Comparison of ENCODE assay signal across 17 cellular contexts in the genomic region with DNA sequence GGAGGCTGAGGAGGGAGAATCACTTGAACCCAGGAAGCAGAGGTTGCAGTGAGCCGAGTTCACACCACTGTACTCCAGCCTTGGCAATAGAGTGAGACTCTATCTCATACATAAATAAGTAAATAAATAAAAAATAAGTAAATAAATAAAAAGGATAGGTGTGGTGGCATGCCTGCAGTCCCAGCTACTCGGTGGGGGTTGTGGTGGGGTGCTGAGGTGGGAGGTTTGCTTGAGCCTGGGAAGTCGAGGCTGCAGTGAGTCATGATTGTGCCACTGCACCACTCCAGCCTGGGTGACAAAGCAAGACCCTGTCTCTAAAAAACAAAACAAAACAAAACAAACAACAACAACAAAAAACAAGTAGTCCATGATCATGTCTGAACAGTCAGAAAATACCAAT. TPM values are rescaled to one million over a fixed set of nuclear protein-coding genes. Genes with fewer than 3 reads are reported as not detected.
DNase-seq lines count a peak whose midpoint lies in the region; ATAC-seq and TF ChIP-seq lines count a peak whose summit lies in the region.
"Had no signal": no experiment of that assay in that cellular context is flagged by ENCODE, and none has a peak within 500 bp of the region (broad histone marks: within the 10 kb centered on the region; RNA-seq: fewer than 3 reads in every experiment).

No MANE protein-coding gene starts in this region.

- peak overlapping the region; percentile 100 for H3K27ac ChIP-seq in RWPE1
- H3K27ac ChIP-seq in upper lobe of right lung: no peak overlapping the region
- H3K27ac ChIP-seq: 22Rv1; BLaER1 treated with 17β-estradiol and CSF1 and Interleukin-3, amounts not matched to agents 10 nM and 100 nM; GM23248; HL-60 had no signal

- POLR2A ChIA-PET in activated CD4-positive, alpha-beta T cell treated with anti-CD3 and anti-CD28 coated beads, Interleukin-2, amount 10 ng/mL, durations not matched to agents 7 days and 5 days (lab: Charles Lee): no interaction called here
- POLR2A ChIA-PET in RWPE1 (lab: Yijun Ruan, JAX; ENCODE audit: low non-redundant PET): no interaction called here

- peaks cover 19% of the 10 kb centered on the region for H3K27me3 ChIP-seq in upper lobe of right lung

- H3K9me3 ChIP-seq in upper lobe of right lung: no peaks in the 10 kb centered on the region
- H3K9me3 ChIP-seq: BLaER1 treated with 17β-estradiol and CSF1 and Interleukin-3, amounts not matched to agents 10 nM and 100 nM had no signal

- H3K4me3 Mint-ChIP-seq in activated CD4-positive, alpha-beta T cell treated with anti-CD3 and anti-CD28 coated beads, Interleukin-2, amount 10 ng/mL, durations not matched to agents 24 days and 14 days: no peak overlapping the region
- no peak overlapping the region for H3K4me3 Mint-ChIP-seq in activated CD4-positive, alpha-beta T cell treated with anti-CD3 and anti-CD28 coated beads, Interleukin-2, amount 10 ng/mL, durations not matched to agents 7 days and 5 days
- peak overlapping the region; percentile 47 for H3K4me3 Mint-ChIP-seq in neural crest cell

- H3K4me1 Mint-ChIP-seq in activated CD4-positive, alpha-beta T cell treated with anti-CD3 and anti-CD28 coated beads, Interleukin-2, amount 10 ng/mL, durations not matched to agents 24 days and 14 days: peaks cover 12% of the 10 kb centered on the region
- H3K4me1 Mint-ChIP-seq in activated CD4-positive, alpha-beta T cell treated with anti-CD3 and anti-CD28 coated beads, Interleukin-2, amount 10 ng/mL, durations not matched to agents 7 days and 5 days: peaks cover 25% of the 10 kb centered on the region
- H3K4me1 Mint-ChIP-seq in neural crest cell: peaks cover 12% of the 10 kb centered on the region

- TF ChIP-seq CTCF in RWPE1 (conservative IDR thresholded peaks at IDR 0.05; ENCODE audit: low read depth) (no peak), neural crest cell (conservative IDR thresholded peaks at IDR 0.05) (no peak), upper lobe of right lung (IDR thresholded peaks at IDR 0.05) (no peak)

- CTCF ChIA-PET in activated CD4-positive, alpha-beta T cell treated with anti-CD3 and anti-CD28 coated beads, Interleukin-2, amount 10 ng/mL, durations not matched to agents 7 days and 5 days (lab: Charles Lee): interaction anchor here (0.5 to 1.6 kb wide), 3 partner anchors 19 to 157 kb away, joined by 3 to 5 read pairs (median 4); no protein-coding TSS in a partner anchor
- CTCF ChIA-PET in RWPE1 (lab: Yijun Ruan, JAX): no interaction called here

- peaks cover 20% of the 10 kb centered on the region for H3K4me1 ChIP-seq in upper lobe of right lung

- no peaks in the 10 kb centered on the region for H3K36me3 Mint-ChIP-seq in activated CD4-positive, alpha-beta T cell treated with anti-CD3 and anti-CD28 coated beads, Interleukin-2, amount 10 ng/mL, durations not matched to agents 24 days and 14 days (ENCODE audit: low read depth)
- H3K36me3 Mint-ChIP-seq in activated CD4-positive, alpha-beta T cell treated with anti-CD3 and anti-CD28 coated beads, Interleukin-2, amount 10 ng/mL, durations not matched to agents 7 days and 5 days (ENCODE audit: low read depth): peaks cover 4% of the 10 kb centered on the region
- H3K36me3 Mint-ChIP-seq in neural crest cell (ENCODE audit: low read depth): no peaks in the 10 kb centered on the region

- no peak for ATAC-seq in upper lobe of right lung
- ATAC-seq: GM12878, HCT116 had no signal

- peaks cover 27% of the 10 kb centered on the region for H3K27me3 Mint-ChIP-seq in activated CD4-positive, alpha-beta T cell treated with anti-CD3 and anti-CD28 coated beads, Interleukin-2, amount 10 ng/mL, durations not matched to agents 24 days and 14 days
- peaks cover 22% of the 10 kb centered on the region for H3K27me3 Mint-ChIP-seq in activated CD4-positive, alpha-beta T cell treated with anti-CD3 and anti-CD28 coated beads, Interleukin-2, amount 10 ng/mL, durations not matched to agents 7 days and 5 days
- H3K27me3 Mint-ChIP-seq in neural crest cell (ENCODE audit: low read depth): peaks cover 50% of the 10 kb centered on the region

- intact Hi-C loops in activated CD4-positive, alpha-beta T cell treated with anti-CD3 and anti-CD28 coated beads, Interleukin-2, amount 10 ng/mL, durations not matched to agents 24 days and 14 days (cut with micrococcal nuclease): no loop called here
- intact Hi-C loops in upper lobe of right lung (cut with DNase I): no loop called here

- no peak overlapping the region for H3K27ac Mint-ChIP-seq in activated CD4-positive, alpha-beta T cell treated with anti-CD3 and anti-CD28 coated beads, Interleukin-2, amount 10 ng/mL, durations not matched to agents 24 days and 14 days
- H3K27ac Mint-ChIP-seq in activated CD4-positive, alpha-beta T cell treated with anti-CD3 and anti-CD28 coated beads, Interleukin-2, amount 10 ng/mL, durations not matched to agents 7 days and 5 days: no peak overlapping the region
- no peak overlapping the region for H3K27ac Mint-ChIP-seq in neural crest cell (ENCODE audit: unreplicated experiment)

- no peaks in the 10 kb centered on the region for H3K36me3 ChIP-seq in upper lobe of right lung

- H3K9me3 Mint-ChIP-seq in activated CD4-positive, alpha-beta T cell treated with anti-CD3 and anti-CD28 coated beads, Interleukin-2, amount 10 ng/mL, durations not matched to agents 24 days and 14 days: no peaks in the 10 kb centered on the region
- H3K9me3 Mint-ChIP-seq in activated CD4-positive, alpha-beta T cell treated with anti-CD3 and anti-CD28 coated beads, Interleukin-2, amount 10 ng/mL, durations not matched to agents 7 days and 5 days: no peaks in the 10 kb centered on the region
- H3K9me3 Mint-ChIP-seq in neural crest cell: no peaks in the 10 kb centered on the region

- H3K4me3 ChIP-seq in upper lobe of right lung: no peak overlapping the region
- H3K4me3 ChIP-seq: BLaER1 treated with 17β-estradiol and CSF1 and Interleukin-3, amounts not matched to agents 10 nM and 100 nM; GM12878; GM23248 had no signal

- peak; percentile 52 for DNase-seq in activated CD4-positive, alpha-beta T cell treated with anti-CD3 and anti-CD28 coated beads, Interleukin-2, amount 10 ng/mL, durations not matched to agents 24 days and 14 days
- DNase-seq in activated CD4-positive, alpha-beta T cell treated with anti-CD3 and anti-CD28 coated beads, Interleukin-2, amount 10 ng/mL, durations not matched to agents 7 days and 5 days: no peak
- no peak for DNase-seq in RWPE1 (ENCODE audit: low spot score)
- DNase-seq in neural crest cell (ENCODE audit: low read depth, low spot score): no peak
- peak; percentile 36 for DNase-seq in upper lobe of right lung
- no peak for DNase-seq in HUDEP-2 (lab: John Stamatoyannopoulos, UW; ENCODE audit: unreplicated experiment in 76 of 76)
- DNase-seq in epidermal melanocyte (ENCODE audit: insufficient read length, low spot score): no peak
- no peak for DNase-seq in activated CD8-positive, alpha-beta memory T cell treated with anti-CD3 and anti-CD28 coated beads, Interleukin-2, amount 50 U/mL, for 48 hours
- DNase-seq: Calu3; CD4-positive, CD25-positive, alpha-beta regulatory T cell; DMS 273 treated with DMSO at 0.1 percent for 48 hours; GM23248 had no signal

RNA-seq across cellular contexts. Expression of a gene that starts 3.1 kb away (rescaled TPM):
- total RNA-seq in activated CD4-positive, alpha-beta T cell treated with anti-CD3 and anti-CD28 coated beads, Interleukin-2, amount 10 ng/mL, durations not matched to agents 24 days and 14 days: not detected in 2 replicates
- under 1 TPM; 0.40 to 0.44 TPM for total RNA-seq in activated CD4-positive, alpha-beta T cell treated with anti-CD3 and anti-CD28 coated beads, Interleukin-2, amount 10 ng/mL, durations not matched to agents 7 days and 5 days
- 0.48 TPM in 1 of 2 replicates, not detected in the other for total RNA-seq in neural crest cell
- total RNA-seq in upper lobe of right lung: 6.0 TPM
- total RNA-seq: GM23248 had no signal

RNA-seq across cellular contexts. Expression of a gene that starts 7.9 kb away (rescaled TPM):
- total RNA-seq in activated CD4-positive, alpha-beta T cell treated with anti-CD3 and anti-CD28 coated beads, Interleukin-2, amount 10 ng/mL, durations not matched to agents 24 days and 14 days: 31.3 and 34.8 TPM in 2 replicates
- total RNA-seq in activated CD4-positive, alpha-beta T cell treated with anti-CD3 and anti-CD28 coated beads, Interleukin-2, amount 10 ng/mL, durations not matched to agents 7 days and 5 days: 10 to 100 TPM; 47.1 to 51.1 TPM
- 27.6 and 29.6 TPM in 2 replicates for total RNA-seq in neural crest cell
- 27.6 TPM for total RNA-seq in upper lobe of right lung

RNA-seq across cellular contexts. Expression of a gene that starts 18.5 kb away (rescaled TPM):
- total RNA-seq in activated CD4-positive, alpha-beta T cell treated with anti-CD3 and anti-CD28 coated beads, Interleukin-2, amount 10 ng/mL, durations not matched to agents 24 days and 14 days: 1.8 and 2.0 TPM in 2 replicates
- 1 to 10 TPM; 3.2 to 3.9 TPM for total RNA-seq in activated CD4-positive, alpha-beta T cell treated with anti-CD3 and anti-CD28 coated beads, Interleukin-2, amount 10 ng/mL, durations not matched to agents 7 days and 5 days
- total RNA-seq in neural crest cell: 2.5 and 3.3 TPM in 2 replicates
- 0.75 TPM for total RNA-seq in upper lobe of right lung
- total RNA-seq: GM23248 had no signal

RNA-seq across cellular contexts. Expression of a gene that starts 40.1 kb away (rescaled TPM):
- 0.49 and 0.83 TPM in 2 replicates for total RNA-seq in activated CD4-positive, alpha-beta T cell treated with anti-CD3 and anti-CD28 coated beads, Interleukin-2, amount 10 ng/mL, durations not matched to agents 24 days and 14 days
- total RNA-seq in activated CD4-positive, alpha-beta T cell treated with anti-CD3 and anti-CD28 coated beads, Interleukin-2, amount 10 ng/mL, durations not matched to agents 7 days and 5 days: under 1 TPM; 0.56 to 0.64 TPM
- total RNA-seq in neural crest cell: 36.6 and 38.7 TPM in 2 replicates
- total RNA-seq in upper lobe of right lung: 6.4 TPM

Comparison
In these comparisons a context has a peak if more than half of its experiments do, and no peak if none do; other contexts are left out.
1. DNase-seq: peak in activated CD4-positive, alpha-beta T cell treated with anti-CD3 and anti-CD28 coated beads, Interleukin-2, amount 10 ng/mL, durations not matched to agents 24 days and 14 days (single experiment) and upper lobe of right lung (single experiment); none in activated CD4-positive, alpha-beta T cell treated with anti-CD3 and anti-CD28 coated beads, Interleukin-2, amount 10 ng/mL, durations not matched to agents 7 days and 5 days (single experiment), RWPE1 (single experiment), neural crest cell (single experiment), HUDEP-2 (0 of 76), epidermal melanocyte (single experiment) and activated CD8-positive, alpha-beta memory T cell treated with anti-CD3 and anti-CD28 coated beads, Interleukin-2, amount 50 U/mL, for 48 hours (single experiment).